ENCODE assay signal across 19 cellular contexts in the genomic region with DNA sequence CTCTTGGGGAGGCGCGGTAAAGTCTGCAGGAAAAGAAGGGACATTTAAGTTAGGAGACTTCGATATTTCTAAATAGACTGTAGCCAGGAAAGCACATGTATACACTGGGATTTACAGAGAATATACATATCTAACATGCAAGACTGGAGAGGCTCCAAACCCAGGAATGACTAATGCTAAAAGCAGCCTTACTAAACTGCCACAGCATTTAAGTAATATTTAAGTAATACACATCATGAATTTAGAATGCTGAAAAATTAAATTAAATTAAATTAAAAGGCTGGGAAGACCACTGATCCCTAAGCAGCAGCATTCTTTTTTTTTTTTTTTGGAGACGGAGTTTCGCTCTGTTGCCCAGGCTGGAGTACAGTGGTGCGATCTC.
A peak's percentile ranks its signal among the peaks of the same experiment; 100 is the strongest.
DNase-seq lines count a peak whose midpoint lies in the region; ATAC-seq and TF ChIP-seq lines count a peak whose summit lies in the region.
"Had no signal": no experiment of that assay in that cellular context is flagged by ENCODE, and none has a peak within 500 bp of the region (broad histone marks: within the 10 kb centered on the region; RNA-seq: fewer than 3 reads in every experiment).

No MANE protein-coding gene starts in this region.

- H3K4me1 ChIP-seq in endodermal cell (ENCODE audit: control insufficient read depth, insufficient read depth, low read length), result peaks cover 3% of the 10 kb centered on the region
- H3K4me1 ChIP-seq in spleen, result no peaks in the 10 kb centered on the region
- H3K4me1 ChIP-seq: BLaER1 treated with 17β-estradiol and CSF1 and Interleukin-3, amounts not matched to agents 10 nM and 100 nM; right atrium auricular region had no signal

- H3K27ac Mint-ChIP-seq in endodermal cell, result no peak overlapping the region
- H3K27ac Mint-ChIP-seq: nephron progenitor cell had no signal

- TF ChIP-seq POLR2A in spleen (IDR thresholded peaks at IDR 0.05), result no peak
- TF ChIP-seq POLR2A in GM18505 (IDR thresholded peaks at IDR 0.05; ENCODE audit: borderline replicate concordance, extremely low read depth, insufficient read depth, insufficient read length), result no peak

- no peaks in the 10 kb centered on the region for H3K9me3 Mint-ChIP-seq in endodermal cell
- H3K9me3 Mint-ChIP-seq: nephron progenitor cell, type B pancreatic cell had no signal

- 94 to 98% methylated on average over 5 to 6 of the region's 6 CpGs for WGBS in endodermal cell (ENCODE audit: insufficient coverage in 1 of 2, insufficient read length in 1 of 2), 2 experiments
- 95 to 98% (median 97%) methylated on average over 6 of the region's 6 CpGs for WGBS in spleen, 5 donors

- H3K4me1 Mint-ChIP-seq in endodermal cell, result peaks cover 27% of the 10 kb centered on the region
- H3K4me1 Mint-ChIP-seq: nephron progenitor cell had no signal

- no peaks in the 10 kb centered on the region for H3K9me3 ChIP-seq in endodermal cell (ENCODE audit: control insufficient read depth, low read length)
- no peaks in the 10 kb centered on the region for H3K9me3 ChIP-seq in spleen
- H3K9me3 ChIP-seq: BLaER1 treated with 17β-estradiol and CSF1 and Interleukin-3, amounts not matched to agents 10 nM and 100 nM; HAP-1; right atrium auricular region had no signal

- no peak overlapping the region for H3K9ac ChIP-seq in endodermal cell (ENCODE audit: extremely low read depth, low read length, poor library complexity, severe bottlenecking)
- H3K9ac ChIP-seq: BLaER1 treated with 17β-estradiol and CSF1 and Interleukin-3, amounts not matched to agents 10 nM and 100 nM had no signal

- TF ChIP-seq CTCF in fibroblast of the aortic adventitia (IDR thresholded peaks at IDR 0.05; ENCODE audit: insufficient read depth, low read length) (no peak), retinal pigment epithelial cell (conservative IDR thresholded peaks at IDR 0.05; ENCODE audit: low read depth, low read length) (no peak), endodermal cell (conservative IDR thresholded peaks at IDR 0.05) (no peak), spleen (IDR thresholded peaks at IDR 0.05 in 8 of 11, conservative IDR thresholded peaks at IDR 0.05 in 3 of 11) (no peak)

- H3K27ac ChIP-seq in endodermal cell (ENCODE audit: low read depth, low read length) (no peak overlapping the region), spleen (no peak overlapping the region)
- H3K27ac ChIP-seq: BLaER1 treated with 17β-estradiol and CSF1 and Interleukin-3, amounts not matched to agents 10 nM and 100 nM; dorsolateral prefrontal cortex; right atrium auricular region had no signal

- H3K27me3 ChIP-seq in endodermal cell (ENCODE audit: control insufficient read depth, insufficient read depth, low read length, poor library complexity, severe bottlenecking), result no peaks in the 10 kb centered on the region
- no peaks in the 10 kb centered on the region for H3K27me3 ChIP-seq in spleen (replicated peaks in 1 of 7)
- H3K27me3 ChIP-seq: BLaER1 treated with 17β-estradiol and CSF1 and Interleukin-3, amounts not matched to agents 10 nM and 100 nM; right atrium auricular region had no signal

- H3K36me3 Mint-ChIP-seq in endodermal cell (ENCODE audit: low read depth), result no peaks in the 10 kb centered on the region

- no peaks in the 10 kb centered on the region for H3K36me3 ChIP-seq in endodermal cell (ENCODE audit: control insufficient read depth, insufficient read depth, low read length)
- peaks cover 0 to 5% (median 0%) of the 10 kb centered on the region in 6 donors for H3K36me3 ChIP-seq in spleen
- H3K36me3 ChIP-seq: BLaER1 treated with 17β-estradiol and CSF1 and Interleukin-3, amounts not matched to agents 10 nM and 100 nM; right atrium auricular region had no signal

- H3K4me3 Mint-ChIP-seq in endodermal cell, result no peak overlapping the region
- H3K4me3 Mint-ChIP-seq: nephron progenitor cell, type B pancreatic cell had no signal

- intact Hi-C loops in spleen (cut with DNase I; ENCODE audit: low total_unique reads), result no loop called here

- ATAC-seq in SK-N-SH treated with all-trans-retinoic acid at 6 μM for 48 hours, result peak; percentile 37
- no peak for ATAC-seq in GM18505 (IDR thresholded peaks at IDR 0.05; ENCODE audit: unreplicated experiment)
- ATAC-seq in HG03432 (IDR thresholded peaks at IDR 0.05; ENCODE audit: unreplicated experiment), result no peak

- DNase-seq in ELR (ENCODE audit: low read depth) (peak; percentile 83), fibroblast of the aortic adventitia (ENCODE audit: low read depth) (peak; percentile 49), retinal pigment epithelial cell (ENCODE audit: low read depth) (peak; percentile 51), endodermal cell (no peak), spleen (no peak)
- DNase-seq: amygdala; dorsolateral prefrontal cortex; foreskin melanocyte; mammary epithelial cell; NCI-H526; nephron progenitor cell; stimulated activated CD4-positive, alpha-beta T cell treated with anti-CD3 and anti-CD28 coated beads, Interleukin-4, amount 100 ng/mL, for 4 hours had no signal

- no peaks in the 10 kb centered on the region for H3K27me3 Mint-ChIP-seq in endodermal cell (ENCODE audit: insufficient read depth)
- H3K27me3 Mint-ChIP-seq: type B pancreatic cell had no signal

- no peak overlapping the region for H3K4me3 ChIP-seq in fibroblast of the aortic adventitia (ENCODE audit: low read depth, low read length)
- H3K4me3 ChIP-seq in retinal pigment epithelial cell (ENCODE audit: low read length), result no peak overlapping the region
- no peak overlapping the region for H3K4me3 ChIP-seq in endodermal cell (ENCODE audit: low read length)
- H3K4me3 ChIP-seq in spleen, result no peak overlapping the region
- H3K4me3 ChIP-seq: BLaER1 treated with 17β-estradiol and CSF1 and Interleukin-3, amounts not matched to agents 10 nM and 100 nM; dorsolateral prefrontal cortex; HAP-1; right atrium auricular region had no signal

TF ChIP-seq in SK-N-SH treated with all-trans-retinoic acid at 6 μM for 48 hours, 23 proteins besides CTCF, POLR2A, EP300 and RAD21:
- TF ChIP-seq BACH2 (CRISPR knock-in tag; IDR thresholded peaks at IDR 0.05; ENCODE audit: borderline replicate concordance) (no peak), ISL1 (CRISPR knock-in tag; IDR thresholded peaks at IDR 0.05) (peak; percentile 88), RARB (CRISPR knock-in tag; IDR thresholded peaks at IDR 0.05) (no peak), ZC3H10 (CRISPR knock-in tag; IDR thresholded peaks at IDR 0.05) (no peak), ZNF70 (CRISPR knock-in tag; IDR thresholded peaks at IDR 0.05) (no peak)
- TF ChIP-seq, protein P1, sequence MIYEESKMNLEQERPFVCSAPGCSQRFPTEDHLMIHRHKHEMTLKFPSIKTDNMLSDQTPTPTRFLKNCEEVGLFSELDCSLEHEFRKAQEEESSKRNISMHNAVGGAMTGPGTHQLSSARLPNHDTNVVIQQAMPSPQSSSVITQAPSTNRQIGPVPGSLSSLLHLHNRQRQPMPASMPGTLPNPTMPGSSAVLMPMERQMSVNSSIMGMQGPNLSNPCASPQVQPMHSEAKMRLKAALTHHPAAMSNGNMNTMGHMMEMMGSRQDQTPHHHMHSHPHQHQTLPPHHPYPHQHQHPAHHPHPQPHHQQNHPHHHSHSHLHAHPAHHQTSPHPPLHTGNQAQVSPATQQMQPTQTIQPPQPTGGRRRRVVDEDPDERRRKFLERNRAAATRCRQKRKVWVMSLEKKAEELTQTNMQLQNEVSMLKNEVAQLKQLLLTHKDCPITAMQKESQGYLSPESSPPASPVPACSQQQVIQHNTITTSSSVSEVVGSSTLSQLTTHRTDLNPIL (CRISPR knock-in tag; IDR thresholded peaks at IDR 0.05; ENCODE audit: low read depth), result 0 out of 2 replicates have a peak, but pooled peaks have one; percentile 47

Comparison
In these comparisons a context has a peak if more than half of its experiments do, and no peak if none do; other contexts are left out.
1. DNase-seq: peak in ELR (single experiment), fibroblast of the aortic adventitia (single experiment) and retinal pigment epithelial cell (single experiment); none in endodermal cell (single experiment) and spleen (single experiment).